24 cellular contexts compared by ENCODE assay signal in genomic region chr16:23914935-23915549, GRCh38.
DNase-seq lines count a peak whose midpoint lies in the region; ATAC-seq and TF ChIP-seq lines count a peak whose summit lies in the region.
"Had no signal": no experiment of that assay in that cellular context is flagged by ENCODE, and none has a peak within 500 bp of the region (broad histone marks: within the 10 kb centered on the region; RNA-seq: fewer than 3 reads in every experiment).

No MANE protein-coding gene starts in this region.

- H3K9me3 ChIP-seq in A673 (ENCODE audit: low read depth, low read length, poor library complexity, severe bottlenecking) (no peaks in the 10 kb centered on the region), DND-41 (ENCODE audit: insufficient read depth, low read length, severe bottlenecking) (no peaks in the 10 kb centered on the region)
- H3K9me3 ChIP-seq: thoracic aorta had no signal

- H3K36me3 ChIP-seq in A673 (ENCODE audit: insufficient read depth, low read length, poor library complexity, severe bottlenecking) (no peaks in the 10 kb centered on the region), DND-41 (ENCODE audit: insufficient read depth, low read length) (no peaks in the 10 kb centered on the region)
- H3K36me3 ChIP-seq: cardiac muscle cell, thoracic aorta had no signal

- POLR2A ChIA-PET in A673 (lab: Charles Lee; ENCODE audit: low non-redundant PET) (no interaction called here), WTC11 (lab: Charles Lee) (no interaction called here)

- H3K4me3 Mint-ChIP-seq in WTC11 = no peak overlapping the region
- no peak overlapping the region for H3K4me3 Mint-ChIP-seq in natural killer cell treated with Interleukin-12 subunit alpha and Interleukin-12 subunit beta and Interleukin-15 and Interleukin-18, amount 100 ng/mL, for 72 hours
- H3K4me3 Mint-ChIP-seq: activated CD4-positive, alpha-beta memory T cell treated with anti-CD3 and anti-CD28 coated beads, Interleukin-2, amount 10 ng/mL, durations not matched to agents 7 days and 5 days had no signal

- CTCF ChIA-PET in A673 (lab: Charles Lee) (interaction anchor here (0.6 kb wide), 1 partner anchor 10 kb away, joined by 9 read pairs; no protein-coding TSS in a partner anchor), WTC11 (lab: Charles Lee) (interaction anchor here (0.6 to 4.6 kb wide), 2 partner anchors 15 to 95 kb away, joined by 3 to 22 read pairs; no protein-coding TSS in a partner anchor)

- H3K27me3 ChIP-seq in A673 (replicated peaks; ENCODE audit: insufficient read depth, low read depth, low read length, poor library complexity) = no peaks in the 10 kb centered on the region
- H3K27me3 ChIP-seq in DND-41 (ENCODE audit: insufficient read depth, low read length, poor library complexity) = no peaks in the 10 kb centered on the region
- H3K27me3 ChIP-seq: cardiac muscle cell had no signal

- intact Hi-C loops in A673 (cut with micrococcal nuclease; ENCODE audit: unreplicated experiment) = no loop called here

- DNase-seq in A673 (ENCODE audit: low spot score) = peak; percentile 49
- peak; percentile 32 for DNase-seq in DND-41
- no peak for DNase-seq in WTC11 (ENCODE audit: low spot score)
- no peak for DNase-seq in natural killer cell treated with Interleukin-12 subunit alpha and Interleukin-12 subunit beta and Interleukin-15 and Interleukin-18, amount 100 ng/mL, for 72 hours (ENCODE audit: low spot score)
- DNase-seq in SHP77 treated with DMSO at 0.1 percent for 48 hours (lab: John Stamatoyannopoulos, UW) = no peak
- DNase-seq in stimulated activated CD4-positive, alpha-beta T cell treated with anti-CD3 and anti-CD28 coated beads, Interleukin-4, amount 100 ng/mL, for 4 hours = no peak
- DNase-seq: activated CD4-positive, alpha-beta memory T cell treated with anti-CD3 and anti-CD28 coated beads, Interleukin-2, amount 10 ng/mL, durations not matched to agents 7 days and 5 days; activated naive CD4-positive, alpha-beta T cell; amniotic stem cell; dermis blood vessel endothelial cell; EL; HCEC 1CT; Kasumi-1; kidney; NCI-H2227 treated with DMSO at 0.1 percent for 48 hours; T1000 had no signal

- BruUV-seq in A673 (replicated peaks; lab: Mats Ljungman, UMichigan) = no TSS peak

- no peaks in the 10 kb centered on the region for H4K20me1 ChIP-seq in DND-41 (ENCODE audit: insufficient read depth, low read length)

- H2AFZ ChIP-seq in DND-41 (ENCODE audit: low read depth, low read length) = no peak overlapping the region
- H2AFZ ChIP-seq: hepatocyte, parathyroid adenoma had no signal

- H3K79me2 ChIP-seq in DND-41 (ENCODE audit: insufficient read depth, low read length) = peaks cover 42% of the 10 kb centered on the region
- H3K79me2 ChIP-seq: hepatocyte, parathyroid adenoma had no signal

- no peaks in the 10 kb centered on the region for H3K27me3 Mint-ChIP-seq in WTC11 (ENCODE audit: low read depth)
- no peaks in the 10 kb centered on the region for H3K27me3 Mint-ChIP-seq in natural killer cell treated with Interleukin-12 subunit alpha and Interleukin-12 subunit beta and Interleukin-15 and Interleukin-18, amount 100 ng/mL, for 72 hours
- H3K27me3 Mint-ChIP-seq: activated CD4-positive, alpha-beta memory T cell treated with anti-CD3 and anti-CD28 coated beads, Interleukin-2, amount 10 ng/mL, durations not matched to agents 7 days and 5 days had no signal

- H3K4me1 ChIP-seq in A673 (ENCODE audit: insufficient read depth, low read length, poor library complexity, severe bottlenecking) = peaks cover 37% of the 10 kb centered on the region
- peaks cover 28% of the 10 kb centered on the region for H3K4me1 ChIP-seq in DND-41 (ENCODE audit: insufficient read depth, low read length)
- H3K4me1 ChIP-seq: parathyroid adenoma had no signal

- H3K9ac ChIP-seq in DND-41 (ENCODE audit: low read depth, low read length) = peak overlapping the region; percentile 25
- H3K9ac ChIP-seq: parathyroid adenoma had no signal

- peak overlapping the region; percentile 30; the same call in 1 of the 2 replicates for H3K4me2 ChIP-seq in DND-41 (ENCODE audit: insufficient read depth, low read length)
- H3K4me2 ChIP-seq: hepatocyte had no signal

- no peak overlapping the region for H3K27ac Mint-ChIP-seq in WTC11
- peak overlapping the region; percentile 18 to 59 for H3K27ac Mint-ChIP-seq in natural killer cell treated with Interleukin-12 subunit alpha and Interleukin-12 subunit beta and Interleukin-15 and Interleukin-18, amount 100 ng/mL, for 72 hours
- H3K27ac Mint-ChIP-seq: activated CD4-positive, alpha-beta memory T cell treated with anti-CD3 and anti-CD28 coated beads, Interleukin-2, amount 10 ng/mL, durations not matched to agents 7 days and 5 days had no signal

- peaks cover 8% of the 10 kb centered on the region for H3K4me1 Mint-ChIP-seq in WTC11
- peaks cover 48 to 58% of the 10 kb centered on the region in 2 donors for H3K4me1 Mint-ChIP-seq in natural killer cell treated with Interleukin-12 subunit alpha and Interleukin-12 subunit beta and Interleukin-15 and Interleukin-18, amount 100 ng/mL, for 72 hours (ENCODE audit: low read depth in 2 of 2)

- H3K9me3 Mint-ChIP-seq in WTC11 = no peaks in the 10 kb centered on the region
- no peaks in the 10 kb centered on the region for H3K9me3 Mint-ChIP-seq in natural killer cell treated with Interleukin-12 subunit alpha and Interleukin-12 subunit beta and Interleukin-15 and Interleukin-18, amount 100 ng/mL, for 72 hours

- ATAC-seq in DND-41 (ENCODE audit: insufficient read depth, low read depth) (peak; percentile 84), WTC11 (peak; percentile 65), HG03432 (IDR thresholded peaks at IDR 0.05; ENCODE audit: unreplicated experiment) (no peak), GM21528 (IDR thresholded peaks at IDR 0.05; ENCODE audit: low FRiP score, unreplicated experiment) (no peak)
- no peak for ATAC-seq in natural killer cell treated with Interleukin-12 subunit alpha and Interleukin-12 subunit beta and Interleukin-15 and Interleukin-18, amount 100 ng/mL, for 72 hours
- ATAC-seq: SK-N-SH treated with all-trans-retinoic acid at 6 μM for 48 hours had no signal

- TF ChIP-seq CTCF in A673 (conservative IDR thresholded peaks at IDR 0.05; ENCODE audit: low read depth, low read length) (no peak), DND-41 (IDR thresholded peaks at IDR 0.05; ENCODE audit: borderline replicate concordance, extremely low read depth, low read length, poor library complexity, severe bottlenecking) (no peak), WTC11 (IDR thresholded peaks at IDR 0.05) (no peak)

- H3K36me3 Mint-ChIP-seq in WTC11 = no peaks in the 10 kb centered on the region
- peaks cover 6% of the 10 kb centered on the region for H3K36me3 Mint-ChIP-seq in natural killer cell treated with Interleukin-12 subunit alpha and Interleukin-12 subunit beta and Interleukin-15 and Interleukin-18, amount 100 ng/mL, for 72 hours

- no peak overlapping the region for H3K4me3 ChIP-seq in A673 (ENCODE audit: low read depth, low read length, poor library complexity, severe bottlenecking)
- no peak overlapping the region for H3K4me3 ChIP-seq in DND-41 (ENCODE audit: low read depth in 1 of 2, low read length in 2 of 2)
- H3K4me3 ChIP-seq: cardiac muscle cell, hepatocyte, lung, thoracic aorta had no signal

- H3K27ac ChIP-seq in A673 (ENCODE audit: low read depth, low read length, poor library complexity, severe bottlenecking) (peak overlapping the region; percentile 59), DND-41 (ENCODE audit: low read length) (peak overlapping the region; percentile 77)
- H3K27ac ChIP-seq: cardiac muscle cell, hepatocyte, parathyroid adenoma had no signal

TF ChIP-seq in WTC11, 78 proteins besides CTCF, POLR2A, EP300 and RAD21:
- TF ChIP-seq ELF4 (CRISPR knock-in tag; IDR thresholded peaks at IDR 0.05; ENCODE audit: low read depth) = no peak
- TF ChIP-seq EMX1 (CRISPR knock-in tag; IDR thresholded peaks at IDR 0.05) = no peak

Comparison
In these comparisons a context has a peak if more than half of its experiments do, and no peak if none do; other contexts are left out.
1. DNase-seq: peak in A673 (single experiment) and DND-41 (single experiment); none in WTC11 (single experiment), natural killer cell treated with Interleukin-12 subunit alpha and Interleukin-12 subunit beta and Interleukin-15 and Interleukin-18, amount 100 ng/mL, for 72 hours (single experiment), SHP77 treated with DMSO at 0.1 percent for 48 hours (single experiment) and stimulated activated CD4-positive, alpha-beta T cell treated with anti-CD3 and anti-CD28 coated beads, Interleukin-4, amount 100 ng/mL, for 4 hours (0 of 2).
2. ATAC-seq: peak in DND-41 (single experiment) and WTC11 (single experiment); none in natural killer cell treated with Interleukin-12 subunit alpha and Interleukin-12 subunit beta and Interleukin-15 and Interleukin-18, amount 100 ng/mL, for 72 hours (0 of 2), HG03432 (single experiment) and GM21528 (single experiment).